ENCODE assay signal across 11 cellular contexts in the genomic region with DNA sequence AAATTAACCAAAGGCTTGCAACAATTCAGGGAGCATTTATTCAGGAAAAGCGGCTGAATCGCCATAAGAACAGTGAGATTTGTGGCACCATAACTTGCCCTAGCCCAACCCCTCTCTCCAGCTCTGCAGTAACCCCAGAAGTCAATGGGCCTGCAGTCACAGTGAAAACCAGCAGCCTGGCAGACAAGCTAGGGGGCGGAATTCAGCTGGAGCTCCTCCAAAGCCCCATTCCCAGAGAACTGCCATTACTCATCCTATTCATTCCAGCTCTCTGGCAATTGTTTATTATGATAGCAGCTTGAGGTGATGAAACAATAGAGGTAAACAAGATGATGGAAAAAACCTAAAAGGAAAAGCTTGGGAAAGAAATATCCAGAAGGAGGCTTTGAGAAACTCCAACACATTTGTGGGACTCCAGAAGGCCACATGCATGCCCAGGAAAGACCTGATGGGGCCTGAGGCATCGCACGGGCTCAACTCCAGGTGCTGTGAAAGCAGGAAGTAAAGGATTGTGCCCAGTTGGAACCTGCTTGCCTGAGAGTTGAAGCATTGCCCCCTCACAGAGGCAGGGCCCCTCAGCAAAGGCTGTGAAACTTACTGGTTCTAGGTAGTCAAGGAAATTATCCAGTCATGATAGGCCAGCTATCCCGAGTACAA.
DNase-seq lines count a peak whose midpoint lies in the region; ATAC-seq and TF ChIP-seq lines count a peak whose summit lies in the region.
"Had no signal": no experiment of that assay in that cellular context is flagged by ENCODE, and none has a peak within 500 bp of the region (broad histone marks: within the 10 kb centered on the region; RNA-seq: fewer than 3 reads in every experiment).

No MANE protein-coding gene starts in this region.

- CTCF ChIA-PET in BJ (lab: Yijun Ruan, JAX) = interaction anchor here (1.0 to 2.6 kb wide), 5 partner anchors 9 to 617 kb away, joined by 3 to 7 read pairs (median 3); no protein-coding TSS in a partner anchor

- TF ChIP-seq CTCF in BJ (IDR thresholded peaks at IDR 0.05; ENCODE audit: insufficient read depth, low read depth, low read length) = peak; percentile 72
- no peak for TF ChIP-seq CTCF in Peyer's patch (IDR thresholded peaks at IDR 0.05)

- TF ChIP-seq POLR2A in Peyer's patch (IDR thresholded peaks at IDR 0.05) = no peak

- ATAC-seq in esophagus mucosa = peak; percentile 36
- no peak for ATAC-seq in stimulated activated memory B cell treated with anti-CD40 and anti-IgM and Interleukin-4, amounts not matched to agents 10 μg/mL and 1 μg/mL and 100 μg/mL, for 72 hours
- ATAC-seq: K562 had no signal

- H3K27me3 Mint-ChIP-seq in stimulated activated memory B cell treated with anti-CD40 and anti-IgM and Interleukin-4, amounts not matched to agents 10 μg/mL and 1 μg/mL and 100 μg/mL, for 72 hours = peaks cover 31% of the 10 kb centered on the region

- peak overlapping the region in 2 of 4 donors; percentile 10 to 41 for H3K27ac ChIP-seq in Peyer's patch

- peaks cover 12% of the 10 kb centered on the region for H3K9me3 Mint-ChIP-seq in stimulated activated memory B cell treated with anti-CD40 and anti-IgM and Interleukin-4, amounts not matched to agents 10 μg/mL and 1 μg/mL and 100 μg/mL, for 72 hours

- H3K4me1 ChIP-seq in Peyer's patch = no peaks in the 10 kb centered on the region

- H3K27ac Mint-ChIP-seq in stimulated activated memory B cell treated with anti-CD40 and anti-IgM and Interleukin-4, amounts not matched to agents 10 μg/mL and 1 μg/mL and 100 μg/mL, for 72 hours = no peak overlapping the region
- H3K27ac Mint-ChIP-seq: activated naive CD8-positive, alpha-beta T cell treated with anti-CD3 and anti-CD28 coated beads, Interleukin-2, amount 10 ng/mL, durations not matched to agents 7 days and 5 days had no signal

- intact Hi-C loops in posterior vena cava (cut with DNase I) = no loop called here

- H3K4me3 Mint-ChIP-seq in stimulated activated memory B cell treated with anti-CD40 and anti-IgM and Interleukin-4, amounts not matched to agents 10 μg/mL and 1 μg/mL and 100 μg/mL, for 72 hours = no peak overlapping the region
- H3K4me3 Mint-ChIP-seq: activated naive CD8-positive, alpha-beta T cell treated with anti-CD3 and anti-CD28 coated beads, Interleukin-2, amount 10 ng/mL, durations not matched to agents 7 days and 5 days had no signal

- no peaks in the 10 kb centered on the region for H3K36me3 Mint-ChIP-seq in stimulated activated memory B cell treated with anti-CD40 and anti-IgM and Interleukin-4, amounts not matched to agents 10 μg/mL and 1 μg/mL and 100 μg/mL, for 72 hours
- H3K36me3 Mint-ChIP-seq: activated naive CD8-positive, alpha-beta T cell treated with anti-CD3 and anti-CD28 coated beads, Interleukin-2, amount 10 ng/mL, durations not matched to agents 7 days and 5 days had no signal

- H3K36me3 ChIP-seq in BJ (ENCODE audit: control insufficient read depth, insufficient read depth, low read length) (no peaks in the 10 kb centered on the region), Peyer's patch (no peaks in the 10 kb centered on the region)

- POLR2A ChIA-PET in BJ (lab: Charles Lee) = no interaction called here

- no peaks in the 10 kb centered on the region for H3K9me3 ChIP-seq in Peyer's patch

- DNase-seq in BJ (ENCODE audit: low read depth) (peak; percentile 84), Peyer's patch (peak in 2 of 3 donors; percentile 39 to 45), non-pigmented ciliary epithelial cell (ENCODE audit: low read depth) (peak; percentile 30), posterior vena cava (ENCODE audit: low spot score) (no peak), activated gamma-delta T cell (lab: John Stamatoyannopoulos, UW) (no peak), glomerular visceral epithelial cell (ENCODE audit: extremely low spot score) (no peak)
- DNase-seq: activated naive CD8-positive, alpha-beta T cell treated with anti-CD3 and anti-CD28 coated beads, Interleukin-2, amount 10 ng/mL, durations not matched to agents 7 days and 5 days; DMS153 had no signal

- no peaks in the 10 kb centered on the region for H3K4me1 Mint-ChIP-seq in stimulated activated memory B cell treated with anti-CD40 and anti-IgM and Interleukin-4, amounts not matched to agents 10 μg/mL and 1 μg/mL and 100 μg/mL, for 72 hours
- H3K4me1 Mint-ChIP-seq: activated naive CD8-positive, alpha-beta T cell treated with anti-CD3 and anti-CD28 coated beads, Interleukin-2, amount 10 ng/mL, durations not matched to agents 7 days and 5 days had no signal

- H3K4me3 ChIP-seq in BJ (ENCODE audit: low read depth, low read length) (no peak overlapping the region), Peyer's patch (no peak overlapping the region)
- H3K4me3 ChIP-seq: K562 had no signal

- H3K27me3 ChIP-seq in BJ (ENCODE audit: control insufficient read depth, insufficient read depth, low read length) (no peaks in the 10 kb centered on the region), Peyer's patch (no peaks in the 10 kb centered on the region)

Comparison
In these comparisons a context has a peak if more than half of its experiments do, and no peak if none do; other contexts are left out.
1. DNase-seq: peak in BJ (single experiment), Peyer's patch (2 of 3) and non-pigmented ciliary epithelial cell (single experiment); none in posterior vena cava (single experiment), activated gamma-delta T cell (single experiment) and glomerular visceral epithelial cell (single experiment).